In genomic region chr13:99339736-99340392, GRCh38 we compare ENCODE assay signal across 12 cellular contexts. TPM values are rescaled to one million over a fixed set of nuclear protein-coding genes. Genes with fewer than 3 reads are reported as not detected.
DNase-seq lines count a peak whose midpoint lies in the region; ATAC-seq, FAIRE-seq and TF ChIP-seq lines count a peak whose summit lies in the region.
"Had no signal": no experiment of that assay in that cellular context is flagged by ENCODE, and none has a peak within 500 bp of the region (broad histone marks: within the 10 kb centered on the region; RNA-seq: fewer than 3 reads in every experiment).

No MANE protein-coding gene starts in this region.

- CTCF ChIA-PET in IMR-90 (lab: Yijun Ruan, JAX), result no interaction called here
- CTCF ChIA-PET in activated CD4-positive, alpha-beta memory T cell treated with anti-CD3 and anti-CD28 coated beads, Interleukin-2, amount 10 ng/mL, durations not matched to agents 7 days and 5 days (lab: Charles Lee), result interaction anchor here (1.8 to 3.4 kb wide), 2 partner anchors 12 to 70 kb away, joined by 5 to 9 read pairs; no protein-coding TSS in a partner anchor

- H4K5ac ChIP-seq in IMR-90 (ENCODE audit: low read depth, low read length), result no peak overlapping the region

- H3K27ac Mint-ChIP-seq in activated CD4-positive, alpha-beta memory T cell treated with anti-CD3 and anti-CD28 coated beads, Interleukin-2, amount 10 ng/mL, durations not matched to agents 7 days and 5 days, result no peak overlapping the region
- H3K27ac Mint-ChIP-seq: stimulated activated naive CD8-positive, alpha-beta T cell treated with anti-CD3 and anti-CD28 coated beads, Interleukin-15, Interleukin-2, amounts not matched to agents 100 ng/mL and 50 ng/mL, for 24 hours had no signal

- POLR2A ChIA-PET in IMR-90 (lab: Charles Lee; ENCODE audit: unreplicated experiment), result no interaction called here
- POLR2A ChIA-PET in activated CD4-positive, alpha-beta memory T cell treated with anti-CD3 and anti-CD28 coated beads, Interleukin-2, amount 10 ng/mL, durations not matched to agents 7 days and 5 days (lab: Charles Lee), result interaction anchor here (1.1 to 3.4 kb wide), 10 partner anchors 9 to 36 kb away, joined by 3 to 23 read pairs (median 4); partner anchors contain the start of gene GPR183

- no peak overlapping the region for H2AFZ ChIP-seq in IMR-90 (replicated peaks; ENCODE audit: low read length, poor library complexity)

- H3K79me1 ChIP-seq in IMR-90 (ENCODE audit: low read depth in 1 of 2, low read length in 2 of 2), result no peaks in the 10 kb centered on the region

- no peak overlapping the region for H2BK5ac ChIP-seq in IMR-90 (ENCODE audit: low read depth, low read length, poor library complexity, severe bottlenecking)

- H3K9me3 ChIP-seq in IMR-90 (ENCODE audit: control insufficient read depth, insufficient read depth, low read length), result no peaks in the 10 kb centered on the region

- no peak overlapping the region for H3K14ac ChIP-seq in IMR-90 (replicated peaks; ENCODE audit: low read depth, low read length)

- H3K27me3 ChIP-seq in IMR-90 (ENCODE audit: control insufficient read depth, insufficient read depth, low read length), result no peaks in the 10 kb centered on the region

- no peak overlapping the region for H3K4me3 Mint-ChIP-seq in activated CD4-positive, alpha-beta memory T cell treated with anti-CD3 and anti-CD28 coated beads, Interleukin-2, amount 10 ng/mL, durations not matched to agents 7 days and 5 days
- H3K4me3 Mint-ChIP-seq: stimulated activated naive CD8-positive, alpha-beta T cell treated with anti-CD3 and anti-CD28 coated beads, Interleukin-15, Interleukin-2, amounts not matched to agents 100 ng/mL and 50 ng/mL, for 24 hours had no signal

- in situ Hi-C loops in IMR-90 (cut with MboI; ENCODE audit: low sequenced_read_pairs), result no loop called here

- TF ChIP-seq POLR2A in IMR-90 (IDR thresholded peaks at IDR 0.05; ENCODE audit: low read depth, low read length), result no peak

- H4K8ac ChIP-seq in IMR-90 (ENCODE audit: low read depth in 2 of 2, low read length in 2 of 2), result no peak overlapping the region

- no peak for TF ChIP-seq RAD21 in IMR-90 (IDR thresholded peaks at IDR 0.05; ENCODE audit: low read length)

- peaks cover 5% of the 10 kb centered on the region for H3K4me1 ChIP-seq in IMR-90 (ENCODE audit: control insufficient read depth, insufficient read depth, low read length)

- H4K20me1 ChIP-seq in IMR-90 (ENCODE audit: insufficient read depth, low read length), result no peaks in the 10 kb centered on the region

- H3K4me3 ChIP-seq in IMR-90 (ENCODE audit: insufficient read depth, low read depth, low read length) (no peak overlapping the region), fibroblast of the aortic adventitia (ENCODE audit: low read depth, low read length) (no peak overlapping the region)
- H3K4me3 ChIP-seq: coronary artery had no signal

- no peak overlapping the region for H3K23ac ChIP-seq in IMR-90 (ENCODE audit: low read depth, low read length)

- H2AK5ac ChIP-seq in IMR-90 (ENCODE audit: low read depth, low read length), result no peak overlapping the region

- intact Hi-C loops in IMR-90 (cut with micrococcal nuclease), result no loop called here

- H3K4me1 Mint-ChIP-seq in activated CD4-positive, alpha-beta memory T cell treated with anti-CD3 and anti-CD28 coated beads, Interleukin-2, amount 10 ng/mL, durations not matched to agents 7 days and 5 days, result peaks cover 39% of the 10 kb centered on the region

- H3K36me3 Mint-ChIP-seq in activated CD4-positive, alpha-beta memory T cell treated with anti-CD3 and anti-CD28 coated beads, Interleukin-2, amount 10 ng/mL, durations not matched to agents 7 days and 5 days (ENCODE audit: low read depth), result peaks cover 60% of the 10 kb centered on the region

- no peak for FAIRE-seq in HTR-8/SVneo (lab: Jason Lieb, UNC)
- FAIRE-seq: TTC549 had no signal

- H2BK20ac ChIP-seq in IMR-90 (ENCODE audit: low read depth, low read length), result no peak overlapping the region

- no peak overlapping the region for H2BK15ac ChIP-seq in IMR-90 (ENCODE audit: low read depth, low read length)

- TF ChIP-seq CTCF in C4-2B (conservative IDR thresholded peaks at IDR 0.05) (no peak), IMR-90 (conservative IDR thresholded peaks at IDR 0.05; ENCODE audit: low read depth, low read length) (no peak), fibroblast of the aortic adventitia (IDR thresholded peaks at IDR 0.05; ENCODE audit: insufficient read depth, low read length) (no peak)

- peak; percentile 72 for DNase-seq in IMR-90
- peak; percentile 46 for DNase-seq in activated CD4-positive, alpha-beta memory T cell treated with anti-CD3 and anti-CD28 coated beads, Interleukin-2, amount 10 ng/mL, durations not matched to agents 7 days and 5 days
- DNase-seq in fibroblast of the aortic adventitia (ENCODE audit: low read depth), result peak; percentile 43
- DNase-seq in HTR-8/SVneo (ENCODE audit: insufficient read length, low spot score), result no peak
- DNase-seq: retina had no signal

- no peaks in the 10 kb centered on the region for H3K27me3 Mint-ChIP-seq in activated CD4-positive, alpha-beta memory T cell treated with anti-CD3 and anti-CD28 coated beads, Interleukin-2, amount 10 ng/mL, durations not matched to agents 7 days and 5 days
- H3K27me3 Mint-ChIP-seq: stimulated activated naive CD8-positive, alpha-beta T cell treated with anti-CD3 and anti-CD28 coated beads, Interleukin-15, Interleukin-2, amounts not matched to agents 100 ng/mL and 50 ng/mL, for 24 hours had no signal

- H3K36me3 ChIP-seq in IMR-90 (ENCODE audit: control insufficient read depth, insufficient read depth, low read length), result peaks cover 14% of the 10 kb centered on the region

- H3K9ac ChIP-seq in IMR-90 (ENCODE audit: low read depth, low read length), result no peak overlapping the region

- H3K27ac ChIP-seq in C4-2B (peak overlapping the region; percentile 57), IMR-90 (ENCODE audit: insufficient read depth, low read length) (no peak overlapping the region)
- H3K27ac ChIP-seq: coronary artery had no signal

- H2BK120ac ChIP-seq in IMR-90 (ENCODE audit: low read depth, low read length), result no peak overlapping the region

- ATAC-seq in IMR-90 (ENCODE audit: low read depth), result peak; percentile 94
- ATAC-seq in GM19397 (IDR thresholded peaks at IDR 0.05; ENCODE audit: unreplicated experiment), result no peak
- ATAC-seq in GM19395 (IDR thresholded peaks at IDR 0.05; ENCODE audit: unreplicated experiment), result no peak
- no peak for ATAC-seq in HG02623 (IDR thresholded peaks at IDR 0.05; ENCODE audit: unreplicated experiment)

- WGBS in IMR-90 (ENCODE audit: extremely low coverage in 2 of 2, insufficient read length in 1 of 2), 2 experiments, result no CpG with 5 or more reads among the region's 8 CpGs

- H3K9me3 Mint-ChIP-seq in activated CD4-positive, alpha-beta memory T cell treated with anti-CD3 and anti-CD28 coated beads, Interleukin-2, amount 10 ng/mL, durations not matched to agents 7 days and 5 days, result no peaks in the 10 kb centered on the region
- H3K9me3 Mint-ChIP-seq: stimulated activated naive CD8-positive, alpha-beta T cell treated with anti-CD3 and anti-CD28 coated beads, Interleukin-15, Interleukin-2, amounts not matched to agents 100 ng/mL and 50 ng/mL, for 24 hours had no signal

- no peak overlapping the region for H3K4ac ChIP-seq in IMR-90 (ENCODE audit: low read depth, low read length)

- no peak overlapping the region for H3K18ac ChIP-seq in IMR-90 (ENCODE audit: low read depth, low read length)

- H3K4me2 ChIP-seq in IMR-90 (ENCODE audit: low read depth, low read length), result no peak overlapping the region

- H3K9me1 ChIP-seq in IMR-90 (ENCODE audit: insufficient read depth, low read length), result peaks cover 7% of the 10 kb centered on the region; the same call in 1 of the 2 replicates

- H2AK9ac ChIP-seq in IMR-90 (replicated peaks; ENCODE audit: low read depth, low read length, poor library complexity), result no peak overlapping the region

- BruUV-seq in IMR-90 (replicated peaks; lab: Mats Ljungman, UMichigan), result no TSS peak

- H3K56ac ChIP-seq in IMR-90 (ENCODE audit: extremely low read depth, insufficient read depth, low read length), result no peak overlapping the region

- no peak overlapping the region for H4K91ac ChIP-seq in IMR-90 (ENCODE audit: insufficient read depth, low read depth, low read length)

- dilution Hi-C loops in IMR-90 (cut with HindIII; ENCODE audit: low sequenced_read_pairs, unreplicated experiment), result no loop called here

TF ChIP-seq in IMR-90, 13 proteins besides CTCF, POLR2A, EP300 and RAD21:
- TF ChIP-seq CEBPB (IDR thresholded peaks at IDR 0.05; ENCODE audit: low read depth, low read length) (peak; percentile 95), MXI1 (IDR thresholded peaks at IDR 0.05; ENCODE audit: borderline replicate concordance, low read depth, low read length) (no peak), CHD1 (IDR thresholded peaks at IDR 0.05; ENCODE audit: low read depth, low read length) (no peak)

RNA-seq across cellular contexts. Expression of gene GPR183, which starts 32.7 kb away (rescaled TPM):
- total RNA-seq in IMR-90 (2012; rRNA removed), result 0.18 and 0.28 TPM in 2 replicates
- 0.31 and 0.44 TPM in 2 replicates for polyA plus RNA-seq in IMR-90 (2012; rRNA removed)
- 0.03 and 0.04 TPM in 2 replicates for polyA plus RNA-seq in IMR-90 (2012; cell fraction: cytosol; rRNA removed)
- 0.04 and 0.10 TPM in 2 replicates for polyA plus RNA-seq in IMR-90 (2012; cell fraction: nucleus; rRNA removed; ENCODE audit: low replicate concordance)
- 10 to 100 TPM; 43.7 to 46.2 TPM for total RNA-seq in activated CD4-positive, alpha-beta memory T cell treated with anti-CD3 and anti-CD28 coated beads, Interleukin-2, amount 10 ng/mL, durations not matched to agents 7 days and 5 days
- not detected in 2 replicates for total RNA-seq in fibroblast of the aortic adventitia (ENCODE audit: low replicate concordance)

Comparison
In these comparisons a context has a peak if more than half of its experiments do, and no peak if none do; other contexts are left out.
1. RNA of gene GPR183, which starts 32.7 kb away (total RNA-seq): 43.7 to 46.2 TPM in activated CD4-positive, alpha-beta memory T cell treated with anti-CD3 and anti-CD28 coated beads, Interleukin-2, amount 10 ng/mL, durations not matched to agents 7 days and 5 days; 0.18 to 0.28 TPM in IMR-90 and not detected in fibroblast of the aortic adventitia; every median in the first group is over 10 times any median in the second.